8 cellular contexts compared by ENCODE assay signal in genomic region chr17:28599311-28600184, GRCh38. TPM values are rescaled to one million over a fixed set of nuclear protein-coding genes. Genes with fewer than 3 reads are reported as not detected.
DNase-seq lines count a peak whose midpoint lies in the region; ATAC-seq and TF ChIP-seq lines count a peak whose summit lies in the region.

No MANE protein-coding gene starts in this region.

- in situ Hi-C loops in ACHN (cut with HindIII; ENCODE audit: low pct_ligation_motif_present, low pct_unique_long_range_greater_than_20kb, low sequenced_read_pairs), result no loop called here

- no peak for TF ChIP-seq CTCF in lower lobe of right lung (IDR thresholded peaks at IDR 0.05)

- H3K4me1 ChIP-seq in lower lobe of right lung, result peaks cover 16% of the 10 kb centered on the region

- H3K27me3 ChIP-seq in lower lobe of right lung (ENCODE audit: low read depth), result no peaks in the 10 kb centered on the region

- H3K27ac ChIP-seq in lower lobe of right lung, result peak overlapping the region; percentile 90

- ATAC-seq in GM18858 (IDR thresholded peaks at IDR 0.05; ENCODE audit: unreplicated experiment) (peak; percentile 45), HG03066 (IDR thresholded peaks at IDR 0.05; ENCODE audit: low read depth, unreplicated experiment) (peak; percentile 41), lower lobe of right lung (peak; percentile 73 to 79)
- peak; percentile 86 for ATAC-seq in activated CD4-positive, CD25-positive, alpha-beta regulatory T cell treated with anti-CD3 and anti-CD28 coated beads, Interleukin-2, amount 50 U/mL, for 24 hours

- peak; percentile 87 for DNase-seq in ACHN
- peak; percentile 85 for DNase-seq in NCI-H2171 treated with DMSO at 0.1 percent for 48 hours (lab: John Stamatoyannopoulos, UW)
- peak; percentile 74 for DNase-seq in dedifferentiated amniotic fluid mesenchymal stem cell (ENCODE audit: extremely low spot score)
- peak; percentile 65 for DNase-seq in lower lobe of right lung
- peak; percentile 5 to 47 (median 42) for DNase-seq in stimulated activated CD4-positive, alpha-beta T cell treated with anti-CD3 and anti-CD28 coated beads, TNF-alpha, amount 100 ng/mL, for 1 hour (ENCODE audit: low read depth in 3 of 3, low spot score in 1 of 3)

- H3K4me3 ChIP-seq in lower lobe of right lung, result peak overlapping the region; percentile 62

- intact Hi-C loops in lower lobe of right lung (cut with DNase I), result no loop called here

- no peaks in the 10 kb centered on the region for H3K9me3 ChIP-seq in lower lobe of right lung

- no peaks in the 10 kb centered on the region for H3K36me3 ChIP-seq in lower lobe of right lung

RNA-seq across cellular contexts. Expression of gene SPAG5, which starts 0.7 kb away (rescaled TPM):
- 4.9 TPM for total RNA-seq in lower lobe of right lung

RNA-seq across cellular contexts. Expression of gene RSKR, which starts 14.4 kb away (rescaled TPM):
- total RNA-seq in lower lobe of right lung, result 14.1 TPM

RNA-seq across cellular contexts. Expression of gene ALDOC, which starts 22.9 kb away (rescaled TPM):
- total RNA-seq in lower lobe of right lung, result 11.6 TPM

RNA-seq across cellular contexts. Expression of gene PIGS, which starts 28.2 kb away (rescaled TPM):
- total RNA-seq in lower lobe of right lung, result 45.3 TPM

RNA-seq across cellular contexts. Expression of gene BLTP2, which starts 45.4 kb away (rescaled TPM):
- total RNA-seq in lower lobe of right lung, result 138 TPM

Comparison
In these comparisons a context has a peak if more than half of its experiments do, and no peak if none do; other contexts are left out.
1. Peak in every context shown above with its lines: DNase-seq, ATAC-seq, H3K4me3 ChIP-seq and H3K27ac ChIP-seq.